24 cellular contexts compared by ENCODE assay signal in the genomic region with DNA sequence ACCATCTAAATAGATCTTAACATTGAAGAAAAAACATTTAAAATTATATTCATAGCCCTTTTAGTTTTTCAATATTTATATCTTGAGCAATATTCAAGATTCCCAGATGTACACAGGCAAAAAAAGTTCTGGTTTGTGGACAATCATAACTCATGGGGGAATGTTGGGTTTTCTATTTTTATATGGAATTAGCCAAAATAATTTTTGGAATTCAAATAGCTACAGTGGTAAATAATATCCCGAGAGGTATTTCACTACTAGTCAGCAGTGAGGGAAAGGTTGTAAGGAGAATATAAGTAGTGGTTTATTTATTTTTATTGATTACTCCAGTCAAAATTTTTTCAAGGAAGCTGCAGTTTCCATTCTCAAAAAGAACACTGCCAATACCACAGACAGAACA.
DNase-seq lines count a peak whose midpoint lies in the region; ATAC-seq and TF ChIP-seq lines count a peak whose summit lies in the region.
"Had no signal": no experiment of that assay in that cellular context is flagged by ENCODE, and none has a peak within 500 bp of the region (broad histone marks: within the 10 kb centered on the region; RNA-seq: fewer than 3 reads in every experiment).

No MANE protein-coding gene starts in this region.

- POLR2A ChIA-PET in activated CD8-positive, alpha-beta T cell treated with anti-CD3 and anti-CD28 coated beads for 36 hours (lab: Charles Lee): no interaction called here
- POLR2A ChIA-PET in activated CD8-positive, alpha-beta T cell treated with anti-CD3 and anti-CD28 coated beads, Interleukin-2, amount 10 ng/mL, durations not matched to agents 7 days and 5 days (lab: Charles Lee): no interaction called here

- no peak overlapping the region for H2BK120ac ChIP-seq in mesenchymal stem cell (ENCODE audit: low read depth, low read length)

- no peak overlapping the region for H3K4me2 ChIP-seq in mesenchymal stem cell (ENCODE audit: low read length, poor library complexity, severe bottlenecking)
- H3K4me2 ChIP-seq: BLaER1 had no signal

- CTCF ChIA-PET in activated CD8-positive, alpha-beta T cell treated with anti-CD3 and anti-CD28 coated beads for 36 hours (lab: Charles Lee): interaction anchor here (0.9 kb wide), 1 partner anchor 10 kb away, joined by 3 read pairs; no protein-coding TSS in a partner anchor
- CTCF ChIA-PET in activated CD8-positive, alpha-beta T cell treated with anti-CD3 and anti-CD28 coated beads, Interleukin-2, amount 10 ng/mL, durations not matched to agents 7 days and 5 days (lab: Charles Lee): no interaction called here

- H3K14ac ChIP-seq in mesenchymal stem cell (ENCODE audit: low read length in 2 of 2): no peak overlapping the region

- H3K36me3 ChIP-seq in ascending aorta: no peaks in the 10 kb centered on the region
- no peaks in the 10 kb centered on the region for H3K36me3 ChIP-seq in mesenchymal stem cell (ENCODE audit: control insufficient read depth in 1 of 2, insufficient read depth in 2 of 2, low read depth in 1 of 2, low read length in 2 of 2)
- H3K36me3 ChIP-seq in suprapubic skin: no peaks in the 10 kb centered on the region

- no peaks in the 10 kb centered on the region for H3K9me3 Mint-ChIP-seq in activated CD8-positive, alpha-beta T cell treated with anti-CD3 and anti-CD28 coated beads for 36 hours
- H3K9me3 Mint-ChIP-seq in activated CD8-positive, alpha-beta T cell treated with anti-CD3 and anti-CD28 coated beads, Interleukin-2, amount 10 ng/mL, durations not matched to agents 7 days and 5 days (ENCODE audit: insufficient read depth): no peaks in the 10 kb centered on the region
- H3K9me3 Mint-ChIP-seq in T-helper 2 cell treated with Interferon-gamma antibody and Interleukin-4, amounts not matched to agents 5 μg/mL and 100 μg/mL, for 36 hours: no peaks in the 10 kb centered on the region
- H3K9me3 Mint-ChIP-seq: H9; stimulated activated naive CD8-positive, alpha-beta T cell treated with anti-CD3 and anti-CD28 coated beads, Interleukin-15, Interleukin-2, amounts not matched to agents 100 ng/mL and 50 ng/mL, for 24 hours had no signal

- H2AK5ac ChIP-seq in mesenchymal stem cell (ENCODE audit: low read length, severe bottlenecking): no peak overlapping the region

- no peak for ATAC-seq in activated CD8-positive, alpha-beta T cell treated with anti-CD3 and anti-CD28 coated beads for 36 hours
- no peak for ATAC-seq in activated CD8-positive, alpha-beta T cell treated with anti-CD3 and anti-CD28 coated beads, Interleukin-2, amount 10 ng/mL, durations not matched to agents 7 days and 5 days
- ATAC-seq: T-helper 17 cell had no signal

- no peak overlapping the region for H3K23ac ChIP-seq in mesenchymal stem cell (ENCODE audit: low read length in 2 of 2)

- WGBS in mesenchymal stem cell: no CpG with 5 or more reads among the region's 1 CpG
- 68% methylated on average over 1 of the region's 1 CpG for WGBS in suprapubic skin

- no peak overlapping the region for H2BK15ac ChIP-seq in mesenchymal stem cell (ENCODE audit: low read depth, poor library complexity, severe bottlenecking)

- no peak overlapping the region for H4K91ac ChIP-seq in mesenchymal stem cell (ENCODE audit: low read length)

- no peaks in the 10 kb centered on the region for H3K27me3 ChIP-seq in ascending aorta
- H3K27me3 ChIP-seq in mesenchymal stem cell (ENCODE audit: control insufficient read depth in 1 of 2, insufficient read depth in 1 of 2, low read length in 2 of 2): no peaks in the 10 kb centered on the region
- no peaks in the 10 kb centered on the region for H3K27me3 ChIP-seq in suprapubic skin
- H3K27me3 ChIP-seq: BLaER1 had no signal

- H3K4me1 Mint-ChIP-seq in activated CD8-positive, alpha-beta T cell treated with anti-CD3 and anti-CD28 coated beads for 36 hours (ENCODE audit: low read depth): peaks cover 21% of the 10 kb centered on the region
- no peaks in the 10 kb centered on the region for H3K4me1 Mint-ChIP-seq in activated CD8-positive, alpha-beta T cell treated with anti-CD3 and anti-CD28 coated beads, Interleukin-2, amount 10 ng/mL, durations not matched to agents 7 days and 5 days (ENCODE audit: low read depth)
- no peaks in the 10 kb centered on the region for H3K4me1 Mint-ChIP-seq in T-helper 2 cell treated with Interferon-gamma antibody and Interleukin-4, amounts not matched to agents 5 μg/mL and 100 μg/mL, for 36 hours (ENCODE audit: low read depth)
- H3K4me1 Mint-ChIP-seq: T-helper 17 cell had no signal

- H3K4me1 ChIP-seq in ascending aorta (peaks cover 0 to 27% of the 10 kb centered on the region in 2 donors), mesenchymal stem cell (ENCODE audit: control insufficient read depth, insufficient read depth, low read depth, low read length) (peaks cover 3% of the 10 kb centered on the region), suprapubic skin (peaks cover 27% of the 10 kb centered on the region)
- H3K4me1 ChIP-seq: BLaER1, Caco-2, parathyroid adenoma had no signal

- no peak overlapping the region for H3K4me3 Mint-ChIP-seq in activated CD8-positive, alpha-beta T cell treated with anti-CD3 and anti-CD28 coated beads for 36 hours
- no peak overlapping the region for H3K4me3 Mint-ChIP-seq in activated CD8-positive, alpha-beta T cell treated with anti-CD3 and anti-CD28 coated beads, Interleukin-2, amount 10 ng/mL, durations not matched to agents 7 days and 5 days
- no peak overlapping the region for H3K4me3 Mint-ChIP-seq in T-helper 2 cell treated with Interferon-gamma antibody and Interleukin-4, amounts not matched to agents 5 μg/mL and 100 μg/mL, for 36 hours
- H3K4me3 Mint-ChIP-seq: activated naive CD8-positive, alpha-beta T cell; H9; stimulated activated naive CD8-positive, alpha-beta T cell treated with anti-CD3 and anti-CD28 coated beads, Interleukin-15, Interleukin-2, amounts not matched to agents 100 ng/mL and 50 ng/mL, for 24 hours; T-helper 17 cell had no signal

- no peak overlapping the region for H2BK5ac ChIP-seq in mesenchymal stem cell (ENCODE audit: low read depth, low read length, poor library complexity, severe bottlenecking)

- H3K4ac ChIP-seq in mesenchymal stem cell (ENCODE audit: low read depth in 1 of 2, low read length in 2 of 2): no peak overlapping the region

- no peaks in the 10 kb centered on the region for H3K36me3 Mint-ChIP-seq in activated CD8-positive, alpha-beta T cell treated with anti-CD3 and anti-CD28 coated beads for 36 hours (ENCODE audit: low read depth)
- no peaks in the 10 kb centered on the region for H3K36me3 Mint-ChIP-seq in activated CD8-positive, alpha-beta T cell treated with anti-CD3 and anti-CD28 coated beads, Interleukin-2, amount 10 ng/mL, durations not matched to agents 7 days and 5 days (ENCODE audit: low read depth)
- H3K36me3 Mint-ChIP-seq in T-helper 2 cell treated with Interferon-gamma antibody and Interleukin-4, amounts not matched to agents 5 μg/mL and 100 μg/mL, for 36 hours (ENCODE audit: low read depth): no peaks in the 10 kb centered on the region
- H3K36me3 Mint-ChIP-seq: activated naive CD8-positive, alpha-beta T cell had no signal

- H3K27ac ChIP-seq in ascending aorta: peak overlapping the region; percentile 57 to 74
- H3K27ac ChIP-seq in mesenchymal stem cell (ENCODE audit: low read length, poor library complexity, severe bottlenecking): no peak overlapping the region
- H3K27ac ChIP-seq in suprapubic skin: peak overlapping the region; percentile 47
- H3K27ac ChIP-seq: BLaER1, KMS-11, parathyroid adenoma had no signal

- no peak for DNase-seq in activated CD8-positive, alpha-beta T cell treated with anti-CD3 and anti-CD28 coated beads for 36 hours
- no peak for DNase-seq in activated CD8-positive, alpha-beta T cell treated with anti-CD3 and anti-CD28 coated beads, Interleukin-2, amount 10 ng/mL, durations not matched to agents 7 days and 5 days
- DNase-seq in ascending aorta (ENCODE audit: low spot score in 2 of 2): no peak
- DNase-seq in mesenchymal stem cell: no peak
- no peak for DNase-seq in suprapubic skin (ENCODE audit: low spot score in 2 of 2)
- no peak for DNase-seq in T-helper 2 cell treated with Interferon-gamma antibody and Interleukin-4, amounts not matched to agents 5 μg/mL and 100 μg/mL, for 36 hours (ENCODE audit: low spot score)
- no peak for DNase-seq in NCI-H2227 (lab: John Stamatoyannopoulos, UW; ENCODE audit: unreplicated experiment)
- no peak for DNase-seq in NCI-H1436 treated with DMSO at 0.1 percent for 48 hours (lab: John Stamatoyannopoulos, UW)
- DNase-seq: Caco-2, foreskin melanocyte, hypothalamus, kidney, NCI-H1092, NCI-H2029, NCI-H345, PC-3, T-helper 17 cell had no signal

- H4K8ac ChIP-seq in mesenchymal stem cell (ENCODE audit: low read length): no peak overlapping the region

- H3K4me3 ChIP-seq in ascending aorta: no peak overlapping the region
- peak overlapping the region in 1 of 2 experiments; percentile 27 for H3K4me3 ChIP-seq in mesenchymal stem cell (ENCODE audit: insufficient read depth in 1 of 2, low read depth in 1 of 2, low read length in 2 of 2)
- H3K4me3 ChIP-seq in suprapubic skin: no peak overlapping the region
- H3K4me3 ChIP-seq: BLaER1, lung had no signal

- peak overlapping the region; percentile 14 for H3K27ac Mint-ChIP-seq in activated CD8-positive, alpha-beta T cell treated with anti-CD3 and anti-CD28 coated beads for 36 hours
- no peak overlapping the region for H3K27ac Mint-ChIP-seq in activated CD8-positive, alpha-beta T cell treated with anti-CD3 and anti-CD28 coated beads, Interleukin-2, amount 10 ng/mL, durations not matched to agents 7 days and 5 days
- H3K27ac Mint-ChIP-seq in T-helper 2 cell treated with Interferon-gamma antibody and Interleukin-4, amounts not matched to agents 5 μg/mL and 100 μg/mL, for 36 hours: no peak overlapping the region
- H3K27ac Mint-ChIP-seq: activated naive CD8-positive, alpha-beta T cell; H9; stimulated activated naive CD8-positive, alpha-beta T cell treated with anti-CD3 and anti-CD28 coated beads, Interleukin-15, Interleukin-2, amounts not matched to agents 100 ng/mL and 50 ng/mL, for 24 hours; T-helper 17 cell had no signal

- no peak overlapping the region for H3K18ac ChIP-seq in mesenchymal stem cell (ENCODE audit: low read depth in 1 of 2, low read length in 2 of 2)

- peaks cover 8% of the 10 kb centered on the region for H3K27me3 Mint-ChIP-seq in activated CD8-positive, alpha-beta T cell treated with anti-CD3 and anti-CD28 coated beads for 36 hours
- peaks cover 2% of the 10 kb centered on the region for H3K27me3 Mint-ChIP-seq in activated CD8-positive, alpha-beta T cell treated with anti-CD3 and anti-CD28 coated beads, Interleukin-2, amount 10 ng/mL, durations not matched to agents 7 days and 5 days (ENCODE audit: low read depth)
- peaks cover 3% of the 10 kb centered on the region for H3K27me3 Mint-ChIP-seq in T-helper 2 cell treated with Interferon-gamma antibody and Interleukin-4, amounts not matched to agents 5 μg/mL and 100 μg/mL, for 36 hours (ENCODE audit: low read depth)

- no peak overlapping the region for H2AFZ ChIP-seq in mesenchymal stem cell (ENCODE audit: low read depth, low read length)
- H2AFZ ChIP-seq: parathyroid adenoma had no signal

- TF ChIP-seq EP300 in suprapubic skin (IDR thresholded peaks at IDR 0.05): no peak

- no peak for TF ChIP-seq POLR2A in suprapubic skin (IDR thresholded peaks at IDR 0.05)

- peaks cover 6% of the 10 kb centered on the region for H3K79me1 ChIP-seq in mesenchymal stem cell (replicated peaks; ENCODE audit: low read length, poor library complexity, severe bottlenecking)

- H2BK12ac ChIP-seq in mesenchymal stem cell (ENCODE audit: low read length in 2 of 2): no peak overlapping the region

- no peak for TF ChIP-seq CTCF in activated CD8-positive, alpha-beta T cell treated with anti-CD3 and anti-CD28 coated beads for 36 hours (IDR thresholded peaks at IDR 0.05)
- TF ChIP-seq CTCF in ascending aorta (IDR thresholded peaks at IDR 0.05): no peak
- TF ChIP-seq CTCF in suprapubic skin (IDR thresholded peaks at IDR 0.05): no peak

- H3K9me3 ChIP-seq in ascending aorta: no peaks in the 10 kb centered on the region
- no peaks in the 10 kb centered on the region for H3K9me3 ChIP-seq in mesenchymal stem cell (ENCODE audit: control insufficient read depth, low read length)
- H3K9me3 ChIP-seq in suprapubic skin: no peaks in the 10 kb centered on the region
- H3K9me3 ChIP-seq: BLaER1, Caco-2 had no signal

- intact Hi-C loops in activated CD8-positive, alpha-beta T cell treated with anti-CD3 and anti-CD28 coated beads for 36 hours (cut with micrococcal nuclease): no loop called here
- intact Hi-C loops in ascending aorta (cut with DNase I): loop anchor here (5.0 kb wide), 2 partner anchors 204 to 944 kb away; no protein-coding TSS in a partner anchor

- peak overlapping the region; percentile 84 for H3K9ac ChIP-seq in mesenchymal stem cell (ENCODE audit: low read length)
- H3K9ac ChIP-seq: BLaER1, KMS-11, parathyroid adenoma had no signal
